37 cellular contexts compared by ENCODE assay signal in genomic region chr11:72301486-72301885, GRCh38. TPM values are rescaled to one million over a fixed set of nuclear protein-coding genes. Genes with fewer than 3 reads are reported as not detected.
"Had no signal": no experiment of that assay in that cellular context is flagged by ENCODE, and none has a peak within 500 bp of the region (broad histone marks: within the 10 kb centered on the region; RNA-seq: fewer than 3 reads in every experiment).

No MANE protein-coding gene starts in this region.

- H3K27ac ChIP-seq: adrenal gland, body of pancreas, brain microvascular endothelial cell, breast epithelium, VCaP had no signal

- H3K27me3 ChIP-seq: adrenal gland, body of pancreas, brain microvascular endothelial cell, breast epithelium had no signal

- H3K36me3 ChIP-seq: breast epithelium had no signal

- H3K9me3 ChIP-seq: adrenal gland, body of pancreas, breast epithelium had no signal

- H3K27me3 Mint-ChIP-seq: activated B cell treated with CpG ODN at 0.5 μM for 24 hours; activated CD4-positive, alpha-beta memory T cell treated with anti-CD3 and anti-CD28 coated beads for 36 hours; activated CD4-positive, alpha-beta T cell treated with anti-CD3 and anti-CD28 coated beads, Interleukin-2, amount 10 ng/mL, durations not matched to agents 24 days and 14 days; activated CD8-positive, alpha-beta T cell treated with anti-CD3 and anti-CD28 coated beads for 36 hours; activated naive CD8-positive, alpha-beta T cell treated with anti-CD3 and anti-CD28 coated beads for 36 hours; activated T-helper 17 cell treated with anti-CD3 and anti-CD28 coated beads, Interleukin-2, amount 50 U/mL, for 72 hours had no signal

- DNase-seq: activated B cell treated with CpG ODN at 0.5 μM for 24 hours; activated CD4-positive, alpha-beta memory T cell treated with anti-CD3 and anti-CD28 coated beads for 36 hours; activated CD4-positive, alpha-beta T cell treated with anti-CD3 and anti-CD28 coated beads for 4 hours; activated CD4-positive, alpha-beta T cell treated with anti-CD3 and anti-CD28 coated beads, Interleukin-2, amount 10 ng/mL, durations not matched to agents 24 days and 14 days; activated CD4-positive, alpha-beta T cell treated with anti-CD3 and anti-CD28 coated beads, Interleukin-2, amount 50 U/mL, for 1 hour; activated CD4-positive, alpha-beta T cell treated with anti-CD3 and anti-CD28 coated beads, Interleukin-2, amount 50 U/mL, for 4 hours; activated CD4-positive, CD25-positive, alpha-beta regulatory T cell treated with anti-CD3 and anti-CD28 coated beads, Interleukin-2, amount 50 U/mL, for 72 hours; activated CD8-positive, alpha-beta T cell treated with anti-CD3 and anti-CD28 coated beads for 36 hours; activated gamma-delta T cell treated with Interleukin-2 at 50 U/mL for 16 hours; activated naive CD4-positive, alpha-beta T cell; activated naive CD4-positive, alpha-beta T cell treated with anti-CD3 and anti-CD28 coated beads for 36 hours; activated naive CD4-positive, alpha-beta T cell treated with anti-CD3 and anti-CD28 coated beads, Interleukin-2, amount 50 U/mL, for 16 hours; activated naive CD8-positive, alpha-beta T cell treated with anti-CD3 and anti-CD28 coated beads for 36 hours; activated T-cell treated with anti-CD3 and anti-CD28 coated beads for 4 hours; activated T-cell treated with anti-CD3 and anti-CD28 coated beads, Interleukin-2, amount 50 U/mL, for 1 hour; activated T-cell treated with anti-CD3 and anti-CD28 coated beads, Interleukin-2, amount 50 U/mL, for 4 hours; activated T-cell treated with anti-CD3 and anti-CD28 coated beads, Interleukin-2, amount 50 U/mL, for 72 hours; amniotic stem cell; aorta; body of pancreas; brain microvascular endothelial cell; central memory CD4-positive, alpha-beta T cell; SW 1271; T-helper 1 cell; T-helper 2 cell; T-helper 9 cell had no signal

- ATAC-seq: activated CD8-positive, alpha-beta T cell treated with anti-CD3 and anti-CD28 coated beads for 36 hours; activated naive CD4-positive, alpha-beta T cell treated with anti-CD3 and anti-CD28 coated beads, Interleukin-2, amount 50 U/mL, for 72 hours; activated T-cell treated with anti-CD3 and anti-CD28 coated beads, Interleukin-2, amount 50 U/mL, for 4 hours; activated T-cell treated with anti-CD3 and anti-CD28 coated beads, Interleukin-2, amount 50 U/mL, for 72 hours; activated T-helper 17 cell treated with anti-CD3 and anti-CD28 coated beads, Interleukin-2, amount 50 U/mL, for 72 hours; body of pancreas had no signal

- H3K4me3 ChIP-seq: adrenal gland, body of pancreas, breast epithelium had no signal

- H3K4me1 ChIP-seq: adrenal gland, body of pancreas, breast epithelium had no signal

- H3K27ac Mint-ChIP-seq: activated B cell treated with CpG ODN at 0.5 μM for 24 hours; activated CD4-positive, alpha-beta memory T cell treated with anti-CD3 and anti-CD28 coated beads for 36 hours; activated CD4-positive, alpha-beta T cell treated with anti-CD3 and anti-CD28 coated beads, Interleukin-2, amount 10 ng/mL, durations not matched to agents 24 days and 14 days; activated CD8-positive, alpha-beta T cell treated with anti-CD3 and anti-CD28 coated beads for 36 hours; activated naive CD4-positive, alpha-beta T cell treated with anti-CD3 and anti-CD28 coated beads for 36 hours; activated naive CD8-positive, alpha-beta T cell treated with anti-CD3 and anti-CD28 coated beads for 36 hours; activated T-cell treated with anti-CD3 and anti-CD28 coated beads, Interleukin-2, amount 50 U/mL, for 72 hours; activated T-helper 1 cell treated with anti-CD3 and anti-CD28 coated beads, Interleukin-12 subunit alpha, Interleukin-12 subunit beta, Interleukin-2, Interleukin-4 antibody, amounts not matched to agents 30 ng/mL and 10 ng/mL and 1 ng/mL, durations not matched to agents 14 hours and 24 hours and 36 hours; T-helper 1 cell treated with Interleukin-12 subunit alpha and Interleukin-12 subunit beta and Interleukin-4 antibody, amounts not matched to agents 30 μg/mL and 1 μg/mL, for 36 hours; T-helper 2 cell treated with Interferon-gamma antibody and Interleukin-4, amounts not matched to agents 5 μg/mL and 100 μg/mL, for 36 hours had no signal

- H3K4me1 Mint-ChIP-seq: activated naive CD8-positive, alpha-beta T cell treated with anti-CD3 and anti-CD28 coated beads for 36 hours; activated T-helper 17 cell treated with anti-CD3 and anti-CD28 coated beads, Interleukin-2, amount 50 U/mL, for 72 hours had no signal

- H3K9me3 Mint-ChIP-seq: activated B cell treated with CpG ODN at 0.5 μM for 24 hours; activated CD4-positive, alpha-beta memory T cell treated with anti-CD3 and anti-CD28 coated beads for 36 hours; activated CD4-positive, alpha-beta T cell treated with anti-CD3 and anti-CD28 coated beads, Interleukin-2, amount 10 ng/mL, durations not matched to agents 24 days and 14 days; activated CD8-positive, alpha-beta T cell treated with anti-CD3 and anti-CD28 coated beads for 36 hours; activated naive CD4-positive, alpha-beta T cell treated with anti-CD3 and anti-CD28 coated beads for 36 hours; activated naive CD4-positive, alpha-beta T cell treated with anti-CD3 and anti-CD28 coated beads, Interleukin-2, amount 50 U/mL, for 72 hours; activated naive CD8-positive, alpha-beta T cell treated with anti-CD3 and anti-CD28 coated beads for 36 hours; activated T-cell treated with anti-CD3 and anti-CD28 coated beads, Interleukin-2, amount 50 U/mL, for 4 hours; activated T-cell treated with anti-CD3 and anti-CD28 coated beads, Interleukin-2, amount 50 U/mL, for 72 hours; activated T-helper 1 cell treated with anti-CD3 and anti-CD28 coated beads, Interleukin-12 subunit alpha, Interleukin-12 subunit beta, Interleukin-2, Interleukin-4 antibody, amounts not matched to agents 30 ng/mL and 10 ng/mL and 1 ng/mL, durations not matched to agents 14 hours and 24 hours and 36 hours; activated T-helper 17 cell treated with anti-CD3 and anti-CD28 coated beads, Interleukin-2, amount 50 U/mL, for 72 hours; T-helper 1 cell treated with Interleukin-12 subunit alpha and Interleukin-12 subunit beta and Interleukin-4 antibody, amounts not matched to agents 30 μg/mL and 1 μg/mL, for 36 hours; T-helper 2 cell treated with Interferon-gamma antibody and Interleukin-4, amounts not matched to agents 5 μg/mL and 100 μg/mL, for 36 hours had no signal

- H3K4me3 Mint-ChIP-seq: activated B cell treated with CpG ODN at 0.5 μM for 24 hours; activated CD4-positive, alpha-beta memory T cell treated with anti-CD3 and anti-CD28 coated beads for 36 hours; activated CD4-positive, alpha-beta T cell treated with anti-CD3 and anti-CD28 coated beads, Interleukin-2, amount 10 ng/mL, durations not matched to agents 24 days and 14 days; activated CD8-positive, alpha-beta T cell treated with anti-CD3 and anti-CD28 coated beads for 36 hours; activated naive CD4-positive, alpha-beta T cell treated with anti-CD3 and anti-CD28 coated beads for 36 hours; activated naive CD8-positive, alpha-beta T cell treated with anti-CD3 and anti-CD28 coated beads for 36 hours; activated T-cell treated with anti-CD3 and anti-CD28 coated beads, Interleukin-2, amount 50 U/mL, for 4 hours; activated T-cell treated with anti-CD3 and anti-CD28 coated beads, Interleukin-2, amount 50 U/mL, for 72 hours; activated T-helper 1 cell treated with anti-CD3 and anti-CD28 coated beads, Interleukin-12 subunit alpha, Interleukin-12 subunit beta, Interleukin-2, Interleukin-4 antibody, amounts not matched to agents 30 ng/mL and 10 ng/mL and 1 ng/mL, durations not matched to agents 14 hours and 24 hours and 36 hours; activated T-helper 17 cell treated with anti-CD3 and anti-CD28 coated beads, Interleukin-2, amount 50 U/mL, for 72 hours; T-helper 1 cell treated with Interleukin-12 subunit alpha and Interleukin-12 subunit beta and Interleukin-4 antibody, amounts not matched to agents 30 μg/mL and 1 μg/mL, for 36 hours; T-helper 2 cell treated with Interferon-gamma antibody and Interleukin-4, amounts not matched to agents 5 μg/mL and 100 μg/mL, for 36 hours had no signal

RNA-seq across cellular contexts. Expression of gene PHOX2A, which starts 57.5 kb away (rescaled TPM):
- total RNA-seq: activated B cell treated with CpG ODN at 0.5 μM for 24 hours; activated CD4-positive, alpha-beta memory T cell treated with anti-CD3 and anti-CD28 coated beads for 36 hours; activated CD4-positive, alpha-beta T cell treated with anti-CD3 and anti-CD28 coated beads, Interleukin-2, amount 10 ng/mL, durations not matched to agents 24 days and 14 days; activated CD8-positive, alpha-beta T cell treated with anti-CD3 and anti-CD28 coated beads for 36 hours; activated naive CD4-positive, alpha-beta T cell treated with anti-CD3 and anti-CD28 coated beads for 36 hours; activated naive CD4-positive, alpha-beta T cell treated with anti-CD3 and anti-CD28 coated beads, Interleukin-2, amount 50 U/mL, for 72 hours; activated naive CD8-positive, alpha-beta T cell treated with anti-CD3 and anti-CD28 coated beads for 36 hours; activated T-cell treated with anti-CD3 and anti-CD28 coated beads, Interleukin-2, amount 50 U/mL, for 4 hours; activated T-cell treated with anti-CD3 and anti-CD28 coated beads, Interleukin-2, amount 50 U/mL, for 72 hours; activated T-helper 1 cell treated with anti-CD3 and anti-CD28 coated beads, Interleukin-12 subunit alpha, Interleukin-12 subunit beta, Interleukin-2, Interleukin-4 antibody, amounts not matched to agents 30 ng/mL and 10 ng/mL and 1 ng/mL, durations not matched to agents 14 hours and 24 hours and 36 hours; activated T-helper 17 cell treated with anti-CD3 and anti-CD28 coated beads, Interleukin-2, amount 50 U/mL, for 72 hours; aorta; astrocyte; body of pancreas; breast epithelium; cardiac septum; cerebellum had no signal
- polyA plus RNA-seq: aorta had no signal
